In the genomic region with DNA sequence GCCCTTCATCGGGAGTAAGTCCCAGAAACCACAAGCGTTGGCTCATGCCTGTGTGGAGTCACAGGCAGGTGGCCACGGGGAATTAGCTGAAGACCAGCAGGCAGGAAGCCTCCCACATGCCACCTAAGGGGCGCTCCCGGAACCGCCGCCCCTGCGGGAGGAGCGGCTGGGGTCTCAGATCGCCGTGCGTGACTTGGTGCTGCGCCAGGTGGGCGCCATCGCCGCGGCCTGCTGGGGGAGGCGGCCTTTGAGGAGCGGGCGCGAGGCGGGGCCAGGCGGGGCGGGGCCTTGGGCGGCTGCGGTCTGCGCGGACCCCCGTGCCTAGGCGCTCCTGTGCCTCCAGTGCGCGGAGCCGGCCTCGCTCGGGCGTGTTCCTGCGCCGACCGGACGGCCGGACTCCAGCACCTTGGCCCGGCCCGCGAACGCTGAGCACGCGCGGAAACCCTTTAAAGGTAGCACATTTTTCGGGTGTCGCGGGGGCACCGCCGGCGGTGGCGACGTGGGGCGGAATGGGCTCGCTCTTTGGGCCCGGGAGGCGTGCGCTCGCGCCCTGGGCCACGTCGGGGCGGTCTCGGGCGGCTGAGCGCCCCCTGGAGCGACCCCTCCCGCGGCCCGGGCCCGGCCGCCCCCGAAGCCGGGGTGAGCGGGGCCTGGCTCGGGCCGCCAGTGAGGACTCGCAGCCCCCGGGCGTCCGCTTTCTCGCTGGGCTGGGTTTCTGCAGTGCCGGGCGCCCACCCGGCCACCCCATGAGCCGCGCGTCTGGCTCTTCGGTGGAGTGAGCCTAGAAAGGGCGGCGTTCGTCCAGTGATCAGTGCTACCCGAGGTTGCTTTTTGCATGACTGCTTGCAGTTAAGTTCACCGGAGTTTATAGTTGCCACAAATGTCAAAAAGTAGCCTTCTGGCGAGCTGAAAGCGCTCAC, we compare ENCODE assay signal across 12 cellular contexts. TPM values are rescaled to one million over a fixed set of nuclear protein-coding genes. Genes with fewer than 3 reads are reported as not detected.
DNase-seq lines count a peak whose midpoint lies in the region; ATAC-seq, FAIRE-seq and TF ChIP-seq lines count a peak whose summit lies in the region.
"Had no signal": no experiment of that assay in that cellular context is flagged by ENCODE, and none has a peak within 500 bp of the region (broad histone marks: within the 10 kb centered on the region; RNA-seq: fewer than 3 reads in every experiment).

No MANE protein-coding gene starts in this region.

- no peak overlapping the region for H3K27ac Mint-ChIP-seq in activated CD8-positive, alpha-beta T cell treated with anti-CD3 and anti-CD28 coated beads for 36 hours
- H3K27ac Mint-ChIP-seq: IgD-negative memory B cell; stimulated activated naive B cell treated with anti-CD40 and anti-IgM and Interleukin-4, amounts not matched to agents 10 μg/mL and 1 μg/mL and 100 μg/mL, for 72 hours had no signal

- 3% methylated on average over 81 to 99 of the region's 99 CpGs for WGBS in heart right ventricle, 2 donors

- no peaks in the 10 kb centered on the region for H3K36me3 Mint-ChIP-seq in activated CD8-positive, alpha-beta T cell treated with anti-CD3 and anti-CD28 coated beads for 36 hours (ENCODE audit: low read depth)
- H3K36me3 Mint-ChIP-seq: IgD-negative memory B cell; stimulated activated naive B cell treated with anti-CD40 and anti-IgM and Interleukin-4, amounts not matched to agents 10 μg/mL and 1 μg/mL and 100 μg/mL, for 72 hours had no signal

- peaks cover 44% of the 10 kb centered on the region for H3K27me3 Mint-ChIP-seq in activated CD8-positive, alpha-beta T cell treated with anti-CD3 and anti-CD28 coated beads for 36 hours

- no peaks in the 10 kb centered on the region for H3K4me1 Mint-ChIP-seq in activated CD8-positive, alpha-beta T cell treated with anti-CD3 and anti-CD28 coated beads for 36 hours (ENCODE audit: low read depth)
- H3K4me1 Mint-ChIP-seq: stimulated activated naive B cell treated with anti-CD40 and anti-IgM and Interleukin-4, amounts not matched to agents 10 μg/mL and 1 μg/mL and 100 μg/mL, for 72 hours had no signal

- H3K9me3 ChIP-seq in heart right ventricle (no peaks in the 10 kb centered on the region), colonic mucosa (no peaks in the 10 kb centered on the region), lower lobe of right lung (no peaks in the 10 kb centered on the region)

- intact Hi-C loops in heart right ventricle (cut with DNase I) (no loop called here), Right ventricle myocardium inferior (cut with DNase I) (no loop called here), colonic mucosa (cut with DNase I) (no loop called here), lower lobe of right lung (cut with DNase I) (no loop called here)
- intact Hi-C loops in activated CD8-positive, alpha-beta T cell treated with anti-CD3 and anti-CD28 coated beads for 36 hours (cut with micrococcal nuclease), result no loop called here

- FAIRE-seq in frontal cortex (lab: Jason Lieb, UNC), result no peak

- H3K9me3 Mint-ChIP-seq in activated CD8-positive, alpha-beta T cell treated with anti-CD3 and anti-CD28 coated beads for 36 hours, result no peaks in the 10 kb centered on the region
- H3K9me3 Mint-ChIP-seq: stimulated activated naive B cell treated with anti-CD40 and anti-IgM and Interleukin-4, amounts not matched to agents 10 μg/mL and 1 μg/mL and 100 μg/mL, for 72 hours had no signal

- no peak for TF ChIP-seq CTCF in heart right ventricle (IDR thresholded peaks at IDR 0.05)
- no peak for TF ChIP-seq CTCF in colonic mucosa (IDR thresholded peaks at IDR 0.05)
- TF ChIP-seq CTCF in lower lobe of right lung (IDR thresholded peaks at IDR 0.05), result no peak
- TF ChIP-seq CTCF in GM10266 (IDR thresholded peaks at IDR 0.05; ENCODE audit: control insufficient read depth, insufficient read depth, low read depth, missing control alignments), result no peak
- no peak for TF ChIP-seq CTCF in activated CD8-positive, alpha-beta T cell treated with anti-CD3 and anti-CD28 coated beads for 36 hours (IDR thresholded peaks at IDR 0.05)

- H3K9ac ChIP-seq in colonic mucosa (ENCODE audit: low read depth in 2 of 2, low read length in 2 of 2), result no peak overlapping the region

- H3K4me3 ChIP-seq in heart right ventricle, result peak overlapping the region; percentile 12 to 45 (median 34)
- H3K4me3 ChIP-seq in colonic mucosa, result peak overlapping the region; percentile 17
- H3K4me3 ChIP-seq in lower lobe of right lung, result peak overlapping the region; percentile 37

- H3K27me3 ChIP-seq in heart right ventricle, result peaks cover 10 to 82% (median 68%) of the 10 kb centered on the region in 7 donors
- peaks cover 28% of the 10 kb centered on the region for H3K27me3 ChIP-seq in colonic mucosa
- peaks cover 41% of the 10 kb centered on the region for H3K27me3 ChIP-seq in lower lobe of right lung (ENCODE audit: low read depth)

- H3K4me3 Mint-ChIP-seq in activated CD8-positive, alpha-beta T cell treated with anti-CD3 and anti-CD28 coated beads for 36 hours, result no peak overlapping the region
- H3K4me3 Mint-ChIP-seq: stimulated activated naive B cell treated with anti-CD40 and anti-IgM and Interleukin-4, amounts not matched to agents 10 μg/mL and 1 μg/mL and 100 μg/mL, for 72 hours had no signal

- DNase-seq in heart right ventricle (peak in 1 of 2 donors; percentile 12), Right ventricle myocardium inferior (ENCODE audit: missing footprints) (no peak), colonic mucosa (no peak), lower lobe of right lung (no peak), HT-29 (ENCODE audit: low spot score) (no peak), frontal cortex (ENCODE audit: low spot score in 2 of 2) (no peak), GM10266 (ENCODE audit: extremely low spot score) (no peak)
- DNase-seq in activated CD8-positive, alpha-beta T cell treated with anti-CD3 and anti-CD28 coated beads for 36 hours, result no peak
- DNase-seq: DMS79 treated with DMSO at 0.1 percent for 48 hours; stimulated activated naive B cell treated with anti-CD40 and anti-IgM and Interleukin-4, amounts not matched to agents 10 μg/mL and 1 μg/mL and 100 μg/mL, for 72 hours had no signal

- POLR2A ChIA-PET in activated CD8-positive, alpha-beta T cell treated with anti-CD3 and anti-CD28 coated beads for 36 hours (lab: Charles Lee), result no interaction called here

- H3K27ac ChIP-seq in heart right ventricle (no peak overlapping the region), colonic mucosa (no peak overlapping the region), lower lobe of right lung (no peak overlapping the region)

- ATAC-seq in heart right ventricle (peak in 2 of 8 donors; percentile 25 to 33), Right ventricle myocardium inferior (no peak), lower lobe of right lung (peak in 1 of 2 donors; percentile 35)
- ATAC-seq in activated CD8-positive, alpha-beta T cell treated with anti-CD3 and anti-CD28 coated beads for 36 hours, result no peak
- ATAC-seq: stimulated activated naive B cell treated with anti-CD40 and anti-IgM and Interleukin-4, amounts not matched to agents 10 μg/mL and 1 μg/mL and 100 μg/mL, for 72 hours had no signal

- H3K4me1 ChIP-seq in heart right ventricle, result peaks cover 0 to 11% (median 3%) of the 10 kb centered on the region in 9 donors
- no peaks in the 10 kb centered on the region for H3K4me1 ChIP-seq in colonic mucosa
- peaks cover 5% of the 10 kb centered on the region for H3K4me1 ChIP-seq in lower lobe of right lung

- no peaks in the 10 kb centered on the region for H3K36me3 ChIP-seq in heart right ventricle
- no peaks in the 10 kb centered on the region for H3K36me3 ChIP-seq in colonic mucosa
- no peaks in the 10 kb centered on the region for H3K36me3 ChIP-seq in lower lobe of right lung

- CTCF ChIA-PET in activated CD8-positive, alpha-beta T cell treated with anti-CD3 and anti-CD28 coated beads for 36 hours (lab: Charles Lee), result no interaction called here

RNA-seq across cellular contexts. Expression of gene LECT2, which starts 24.5 kb away (rescaled TPM):
- total RNA-seq in heart right ventricle, result not detected
- polyA plus RNA-seq in heart right ventricle, result not detected
- not detected for total RNA-seq in Right ventricle myocardium inferior
- total RNA-seq in colonic mucosa, result not detected
- not detected for total RNA-seq in lower lobe of right lung
- not detected in 2 replicates for total RNA-seq in HT-29 (2014; rRNA removed; shearing (Covaris generic))
- not detected for total RNA-seq in frontal cortex
- total RNA-seq in activated CD8-positive, alpha-beta T cell treated with anti-CD3 and anti-CD28 coated beads for 36 hours, result not detected
- polyA plus RNA-seq: adipose tissue, IgD-negative memory B cell had no signal

RNA-seq across cellular contexts. Expression of gene IL9, which starts 34.6 kb away (rescaled TPM):
- total RNA-seq in heart right ventricle (not detected), Right ventricle myocardium inferior (not detected), colonic mucosa (not detected), lower lobe of right lung (not detected), frontal cortex (not detected)
- polyA plus RNA-seq in heart right ventricle, result not detected
- total RNA-seq in HT-29 (2014; rRNA removed; shearing (Covaris generic)), result not detected in 2 replicates
- not detected for total RNA-seq in activated CD8-positive, alpha-beta T cell treated with anti-CD3 and anti-CD28 coated beads for 36 hours
- polyA plus RNA-seq: adipose tissue, IgD-negative memory B cell had no signal
